ENCODE assay signal across 12 cellular contexts in genomic region chr11:130726234-130726559, GRCh38.
A peak's percentile ranks its signal among the peaks of the same experiment; 100 is the strongest.
DNase-seq lines count a peak whose midpoint lies in the region; ATAC-seq, FAIRE-seq and TF ChIP-seq lines count a peak whose summit lies in the region.
"Had no signal": no experiment of that assay in that cellular context is flagged by ENCODE, and none has a peak within 500 bp of the region (broad histone marks: within the 10 kb centered on the region; RNA-seq: fewer than 3 reads in every experiment).

No MANE protein-coding gene starts in this region.

- WGBS in right lobe of liver (ENCODE audit: insufficient coverage, low coverage, low lambda C conversion rate, missing lambda C conversion rate), result 20% methylated on average over 4 of the region's 7 CpGs
- WGBS in HepG2 (ENCODE audit: low lambda C conversion rate), result 12% methylated on average over 7 of the region's 7 CpGs

- H3K9me3 ChIP-seq in right lobe of liver (no peaks in the 10 kb centered on the region), HepG2 (ENCODE audit: low read length) (peaks cover 19% of the 10 kb centered on the region)

- CTCF ChIA-PET in HepG2 (lab: Yijun Ruan, JAX; ENCODE audit: low intra/inter-chr PET ratio, low total read pairs), result no interaction called here
- CTCF ChIA-PET in activated CD4-positive, alpha-beta memory T cell treated with anti-CD3 and anti-CD28 coated beads for 36 hours (lab: Charles Lee), result no interaction called here

- H4K20me1 ChIP-seq in HepG2 (ENCODE audit: insufficient read depth, low read length), result 0 out of 2 replicates have a peak, but pooled peaks cover 3% of the 10 kb centered on the region

- ATAC-seq in right lobe of liver, result peak in 3 of 4 donors; percentile 10 to 49 (median 33)
- ATAC-seq in HepG2, result no peak

- H3K27me3 ChIP-seq in right lobe of liver, result no peaks in the 10 kb centered on the region
- peaks cover 1 to 21% of the 10 kb centered on the region in 2 experiments; a peak in 2 of 5 replicates for H3K27me3 ChIP-seq in HepG2 (ENCODE audit: control insufficient read depth in 1 of 2, insufficient read depth in 2 of 2, low read length in 2 of 2)

- H3K9me3 Mint-ChIP-seq in activated CD4-positive, alpha-beta memory T cell treated with anti-CD3 and anti-CD28 coated beads for 36 hours, result peaks cover 10% of the 10 kb centered on the region

- no peaks in the 10 kb centered on the region for H3K79me2 ChIP-seq in HepG2 (ENCODE audit: insufficient read depth, low read length)

- POLR2A ChIA-PET in HepG2 (lab: Yijun Ruan, JAX), result no interaction called here
- POLR2A ChIA-PET in activated CD4-positive, alpha-beta memory T cell treated with anti-CD3 and anti-CD28 coated beads for 36 hours (lab: Charles Lee), result no interaction called here

- intact Hi-C loops in right lobe of liver (cut with DNase I), result no loop called here
- intact Hi-C loops in HepG2 (cut with micrococcal nuclease; ENCODE audit: unreplicated experiment), result no loop called here
- intact Hi-C loops in activated CD4-positive, alpha-beta memory T cell treated with anti-CD3 and anti-CD28 coated beads for 36 hours (cut with micrococcal nuclease), result no loop called here

- no TSS peak for BruUV-seq in HepG2 (replicated peaks; lab: Mats Ljungman, UMichigan)

- no peaks in the 10 kb centered on the region for H3K4me1 ChIP-seq in right lobe of liver
- H3K4me1 ChIP-seq in HepG2 (ENCODE audit: insufficient read depth, low read length), result no peaks in the 10 kb centered on the region

- H3K36me3 ChIP-seq in right lobe of liver (no peaks in the 10 kb centered on the region), HepG2 (replicated peaks in 1 of 2; ENCODE audit: control insufficient read depth in 1 of 2, insufficient read depth in 2 of 2, low read length in 2 of 2) (no peaks in the 10 kb centered on the region)

- H2AFZ ChIP-seq in HepG2 (ENCODE audit: low read length), result no peak overlapping the region

- H3K4me3 Mint-ChIP-seq in activated CD4-positive, alpha-beta memory T cell treated with anti-CD3 and anti-CD28 coated beads for 36 hours, result no peak overlapping the region
- H3K4me3 Mint-ChIP-seq: memory B cell had no signal

- no peaks in the 10 kb centered on the region for H3K36me3 Mint-ChIP-seq in activated CD4-positive, alpha-beta memory T cell treated with anti-CD3 and anti-CD28 coated beads for 36 hours
- H3K36me3 Mint-ChIP-seq: memory B cell had no signal

- TF ChIP-seq POLR2A in right lobe of liver (IDR thresholded peaks at IDR 0.05), result no peak
- no peak for TF ChIP-seq POLR2A in HepG2 (IDR thresholded peaks at IDR 0.05; ENCODE audit: insufficient read depth in 1 of 2, low read depth in 2 of 2, low read length in 2 of 2)

- peaks cover 4% of the 10 kb centered on the region for H3K27me3 Mint-ChIP-seq in activated CD4-positive, alpha-beta memory T cell treated with anti-CD3 and anti-CD28 coated beads for 36 hours

- H3K4me3 ChIP-seq in right lobe of liver (no peak overlapping the region), HepG2 (replicated peaks in 1 of 3; ENCODE audit: insufficient read depth in 1 of 3, low read depth in 2 of 3, low read length in 3 of 3) (no peak overlapping the region)

- no peak for FAIRE-seq in HepG2 (lab: Jason Lieb, UNC)
- FAIRE-seq: A204.1 had no signal

- no peak overlapping the region for H3K27ac Mint-ChIP-seq in activated CD4-positive, alpha-beta memory T cell treated with anti-CD3 and anti-CD28 coated beads for 36 hours
- H3K27ac Mint-ChIP-seq: memory B cell had no signal

- TF ChIP-seq RAD21 in HepG2 (CRISPR knock-in tag; IDR thresholded peaks at IDR 0.05), result no peak

- no peak overlapping the region for H3K9ac ChIP-seq in HepG2 (ENCODE audit: insufficient read depth, low read depth, low read length)

- H3K27ac ChIP-seq in right lobe of liver (no peak overlapping the region), HepG2 (ENCODE audit: extremely low read length, insufficient read depth, low read length) (no peak overlapping the region)
- H3K27ac ChIP-seq: VCaP had no signal

- no peak for TF ChIP-seq EP300 in HepG2 (IDR thresholded peaks at IDR 0.05; ENCODE audit: low read depth in 2 of 2, low read length in 2 of 2)
- TF ChIP-seq EP300 in HepG2 (CRISPR knock-in tag; IDR thresholded peaks at IDR 0.05; ENCODE audit: borderline replicate concordance), result no peak

- in situ Hi-C loops in HepG2 (cut with HindIII; ENCODE audit: extremely low pct_ligation_motif_present, low pct_unique_long_range_greater_than_20kb), result no loop called here

- TF ChIP-seq CTCF in right lobe of liver (IDR thresholded peaks at IDR 0.05) (no peak), HepG2 (CRISPR knock-in tag; IDR thresholded peaks at IDR 0.05) (no peak)

- no peak overlapping the region for H3K4me2 ChIP-seq in HepG2 (ENCODE audit: low read depth, low read length)

- H3K4me1 Mint-ChIP-seq in activated CD4-positive, alpha-beta memory T cell treated with anti-CD3 and anti-CD28 coated beads for 36 hours (ENCODE audit: low read depth), result no peaks in the 10 kb centered on the region
- H3K4me1 Mint-ChIP-seq: memory B cell had no signal

- DNase-seq in right lobe of liver (no peak), HepG2 (ENCODE audit: low spot score) (no peak), fibroblast of gingiva (ENCODE audit: low read depth) (peak; percentile 63), mucosa of gallbladder (ENCODE audit: low spot score) (peak; percentile 24), SW480 (ENCODE audit: low spot score) (no peak), NCI-H69 (lab: John Stamatoyannopoulos, UW) (no peak), SKM-1 treated with dmso at 0.1 percent for 144 hours (lab: John Stamatoyannopoulos, UW; ENCODE audit: unreplicated experiment) (no peak)
- DNase-seq in activated CD4-positive, alpha-beta memory T cell treated with anti-CD3 and anti-CD28 coated beads for 36 hours, result no peak
- DNase-seq: KBM-7 had no signal

TF ChIP-seq in HepG2, 621 proteins besides CTCF, POLR2A, EP300 and RAD21 (continues in another document):
- no peak for TF ChIP-seq ZHX2 (IDR thresholded peaks at IDR 0.05; ENCODE audit: low read depth)
- TF ChIP-seq ZHX2 (CRISPR knock-in tag; IDR thresholded peaks at IDR 0.05; ENCODE audit: borderline replicate concordance), result no peak

Comparison
In these comparisons a context has a peak if more than half of its experiments do, and no peak if none do; other contexts are left out.
1. DNase-seq: peak in fibroblast of gingiva (single experiment) and mucosa of gallbladder (single experiment); none in right lobe of liver (0 of 3), HepG2 (single experiment), SW480 (single experiment), NCI-H69 (single experiment), activated CD4-positive, alpha-beta memory T cell treated with anti-CD3 and anti-CD28 coated beads for 36 hours (single experiment) and SKM-1 treated with dmso at 0.1 percent for 144 hours (single experiment).